ENCODE assay signal across 8 cellular contexts in genomic region chr1:145464708-145465336, GRCh38. TPM values are rescaled to one million over a fixed set of nuclear protein-coding genes. Genes with fewer than 3 reads are reported as not detected.
DNase-seq lines count a peak whose midpoint lies in the region; ATAC-seq and TF ChIP-seq lines count a peak whose summit lies in the region.
"Not testable (repeated sequence)": the region's sequence is repeated elsewhere in the genome, so short reads cannot be mapped to it uniquely, and the experiment has no call there.

No MANE protein-coding gene starts in this region.

- H3K36me3 Mint-ChIP-seq in Calu3 (ENCODE audit: insufficient read depth, unreplicated experiment); T-helper 17 cell (ENCODE audit: low read depth); natural killer cell: not testable (repeated sequence)

- RAD21 ChIA-PET in HCT116 (lab: Charles Lee; ENCODE audit: low non-redundant PET in 1 of 2, low total read pairs in 2 of 2, uncharacterized antibody in 2 of 2, unreplicated experiment in 2 of 2): interaction anchor here in 1 of 2 experiments (0.9 kb wide), 1 partner anchor 184 kb away, joined by 3 read pairs; no protein-coding TSS in a partner anchor

- H4K20me1 ChIP-seq in HCT116 (ENCODE audit: insufficient read depth): not testable (repeated sequence)

- H3K4me3 Mint-ChIP-seq in Calu3 (ENCODE audit: low read depth, unreplicated experiment): peak overlapping the region; percentile 70
- peak overlapping the region; percentile 91 for H3K4me3 Mint-ChIP-seq in T-helper 17 cell
- H3K4me3 Mint-ChIP-seq in natural killer cell: peak overlapping the region; percentile 91

- H3K9me2 ChIP-seq in HCT116 (ENCODE audit: insufficient read depth): not testable (repeated sequence)

- not testable (repeated sequence) for H3K9me3 ChIP-seq in HCT116 (ENCODE audit: control insufficient read depth in 1 of 2, insufficient read depth in 1 of 2, low read depth in 1 of 2, low read length in 2 of 2); T-helper 17 cell (ENCODE audit: control insufficient read depth, low read length, poor library complexity, severe bottlenecking); body of pancreas; thoracic aorta

- not testable (repeated sequence) for DNase-seq in Calu3; HCT116 (ENCODE audit: low read depth, low spot score); T-helper 17 cell; body of pancreas; foreskin fibroblast; natural killer cell; thoracic aorta (ENCODE audit: low spot score)

- TF ChIP-seq CTCF in Calu3 (IDR thresholded peaks at IDR 0.05; ENCODE audit: unreplicated experiment); HCT116 (IDR thresholded peaks at IDR 0.05 in 2 of 3, conservative IDR thresholded peaks at IDR 0.05 in 1 of 3; ENCODE audit: borderline replicate concordance in 1 of 3, insufficient read depth in 1 of 3, low read depth in 2 of 3, low read length in 2 of 3); body of pancreas (IDR thresholded peaks at IDR 0.05); foreskin fibroblast (IDR thresholded peaks at IDR 0.05; ENCODE audit: low read depth, low read length); natural killer cell (IDR thresholded peaks at IDR 0.05); thoracic aorta (IDR thresholded peaks at IDR 0.05): not testable (repeated sequence)

- peak overlapping the region; percentile 96 for H3K27ac Mint-ChIP-seq in Calu3 (ENCODE audit: unreplicated experiment)
- H3K27ac Mint-ChIP-seq in T-helper 17 cell: peak overlapping the region; percentile 98
- H3K27ac Mint-ChIP-seq in natural killer cell: peak overlapping the region; percentile 35 to 73

- CTCF ChIA-PET in Calu3 (lab: Charles Lee); HCT116 (lab: Charles Lee): not testable (repeated sequence)

- not testable (repeated sequence) for H3K9me3 Mint-ChIP-seq in Calu3 (ENCODE audit: low read depth, unreplicated experiment); natural killer cell

- not testable (repeated sequence) for H3K36me3 ChIP-seq in HCT116 (ENCODE audit: control insufficient read depth in 1 of 2, insufficient read depth in 2 of 2, low read length in 2 of 2); body of pancreas (replicated peaks in 1 of 2; ENCODE audit: insufficient read depth in 1 of 2, low read depth in 2 of 2); thoracic aorta

- peak; percentile 23 for ATAC-seq in HCT116
- peak; percentile 19 for ATAC-seq in HG03442 (IDR thresholded peaks at IDR 0.05; ENCODE audit: unreplicated experiment)
- ATAC-seq in T-helper 17 cell: peak; percentile 5
- peak; percentile 15 for ATAC-seq in body of pancreas
- peak in 1 of 3 donors; percentile 3 for ATAC-seq in natural killer cell
- ATAC-seq in thoracic aorta (ENCODE audit: insufficient number of reproducible peaks, low FRiP score, low read depth): not testable (repeated sequence)

- H3K4me3 ChIP-seq in HCT116 (replicated peaks in 1 of 2; ENCODE audit: low read depth in 1 of 2, low read length in 2 of 2) (peak overlapping the region in 1 of 2 experiments; percentile 39; a peak in 2 of 4 replicates), body of pancreas (peak overlapping the region in 1 of 2 donors; percentile 28), foreskin fibroblast (ENCODE audit: low read depth in 1 of 2, low read length in 2 of 2) (peak overlapping the region; percentile 34 to 62), thoracic aorta (peak overlapping the region; percentile 75)

- not testable (repeated sequence) for H3K79me2 ChIP-seq in HCT116 (ENCODE audit: insufficient read depth, low read length)

- 17 to 20% methylated on average over 6 to 8 of the region's 21 CpGs for WGBS in body of pancreas, 2 donors

- not testable (repeated sequence) for H3K27ac ChIP-seq in HCT116 (ENCODE audit: low read depth, low read length); thoracic aorta
- peak overlapping the region in 2 of 4 donors; percentile 58 to 59 for H3K27ac ChIP-seq in body of pancreas

- POLR2A ChIA-PET in HCT116 (lab: Charles Lee): interaction anchor here (0.8 to 1.5 kb wide), 2 partner anchors 184 to 587 kb away, joined by 3 to 21 read pairs; no protein-coding TSS in a partner anchor

- H2AFZ ChIP-seq in HCT116 (ENCODE audit: low read depth, low read length, poor library complexity, severe bottlenecking): not testable (repeated sequence)

- peak overlapping the region; percentile 43 for H3K9ac ChIP-seq in HCT116 (ENCODE audit: low read length)

- peak overlapping the region; percentile 64 for H3K4me2 ChIP-seq in HCT116 (ENCODE audit: low read length)

- intact Hi-C loops in Calu3 (cut with micrococcal nuclease; ENCODE audit: unreplicated experiment); HCT116 (cut with micrococcal nuclease); body of pancreas (cut with DNase I); natural killer cell (cut with micrococcal nuclease): not testable (repeated sequence)

- not testable (repeated sequence) for H3K4me1 ChIP-seq in HCT116 (ENCODE audit: control insufficient read depth in 1 of 2, insufficient read depth in 2 of 2, low read length in 2 of 2); body of pancreas; thoracic aorta (ENCODE audit: control insufficient read depth in 1 of 2, low read depth in 2 of 2)

- H3K27me3 Mint-ChIP-seq in Calu3 (ENCODE audit: unreplicated experiment); T-helper 17 cell: not testable (repeated sequence)
- H3K27me3 Mint-ChIP-seq in natural killer cell (ENCODE audit: low read depth in 2 of 2): peaks cover 7 to 15% of the 10 kb centered on the region in 2 donors

- H3K4me1 Mint-ChIP-seq in Calu3 (ENCODE audit: low read depth, unreplicated experiment); T-helper 17 cell; natural killer cell: not testable (repeated sequence)

- not testable (repeated sequence) for H3K27me3 ChIP-seq in HCT116 (ENCODE audit: insufficient read depth, low read length); body of pancreas; thoracic aorta (replicated peaks; ENCODE audit: insufficient read depth)

- TF ChIP-seq POLR2A in HCT116 (IDR thresholded peaks at IDR 0.05; ENCODE audit: borderline replicate concordance, extremely low read depth, insufficient read depth, insufficient read length); body of pancreas (IDR thresholded peaks at IDR 0.05): not testable (repeated sequence)

- not testable (repeated sequence) for BruUV-seq in Calu3 (replicated peaks; lab: Mats Ljungman, UMichigan); HCT116 (replicated peaks; lab: Mats Ljungman, UMichigan)

- TF ChIP-seq RAD21 in HCT116 (IDR thresholded peaks at IDR 0.05; ENCODE audit: low read depth): not testable (repeated sequence)

RNA-seq across cellular contexts. Expression of gene NBPF20, which starts 39.4 kb away (rescaled TPM):
- total RNA-seq in Calu3 (2022): 5.3 and 5.7 TPM in 2 replicates
- total RNA-seq in HCT116 (2021; ENCODE audit: unreplicated experiment): 3.8 TPM
- 2.0 TPM in 2 replicates for polyA plus RNA-seq in HCT116 (2012)
- 1 to 10 TPM; 3.6 to 4.4 TPM for total RNA-seq in T-helper 17 cell
- total RNA-seq in body of pancreas: 1 to 10 TPM; 3.6 TPM
- 1 to 10 TPM; 2.1 to 3.0 (median 2.4) TPM for total RNA-seq in natural killer cell
- total RNA-seq in thoracic aorta: 1 to 10 TPM; 2.4 to 6.0 TPM
